Comparison of ENCODE assay signal across 28 cellular contexts in genomic region chr18:78904179-78904531, GRCh38.
"Had no signal": no experiment of that assay in that cellular context is flagged by ENCODE, and none has a peak within 500 bp of the region (broad histone marks: within the 10 kb centered on the region; RNA-seq: fewer than 3 reads in every experiment).

No MANE protein-coding gene starts in this region.

- H3K27me3 ChIP-seq: SJCRH30 had no signal

- H3K9me3 ChIP-seq: breast epithelium, SJCRH30, SK-N-SH had no signal

- H3K27ac ChIP-seq: breast epithelium, SJCRH30, VCaP had no signal

- H3K4me3 ChIP-seq: breast epithelium, SJCRH30 had no signal

- DNase-seq: activated CD4-positive, alpha-beta memory T cell treated with anti-CD3 and anti-CD28 coated beads, Interleukin-2, amount 10 ng/mL, durations not matched to agents 7 days and 5 days; activated CD4-positive, alpha-beta T cell treated with anti-CD3 and anti-CD28 coated beads, Interleukin-2, amount 50 U/mL, for 1 hour; activated CD4-positive, CD25-positive, alpha-beta regulatory T cell; activated CD8-positive, alpha-beta memory T cell treated with anti-CD3 and anti-CD28 coated beads, Interleukin-2, amount 50 U/mL, for 4 hours; activated effector memory CD4-positive, alpha-beta T cell treated with Interleukin-2 at 50 U/mL for 16 hours; activated naive CD4-positive, alpha-beta T cell; activated T-cell treated with anti-CD3 and anti-CD28 coated beads, Interleukin-2, amount 50 U/mL, for 24 hours; aorta; caudate nucleus; Kasumi-1; KBM-7; NCI-H1092; NCI-H2029; NCI-H2107; NCI-H2171 treated with DMSO at 0.1 percent for 48 hours; NCI-H345; NCI-H510A; NCI-H526 treated with DMSO at 0.1 percent for 48 hours; NCI-H82; OCI-M1; RPMI8226; SJCRH30; SK-N-SH; T-helper 1 cell had no signal

- ATAC-seq: Panc1, Right ventricle myocardium inferior had no signal

- H3K4me1 ChIP-seq: breast epithelium, SJCRH30 had no signal

- H3K36me3 ChIP-seq: breast epithelium, SJCRH30 had no signal
